In genomic region chr20:49785851-49786174, GRCh38 we compare ENCODE assay signal across 10 cellular contexts. TPM values are rescaled to one million over a fixed set of nuclear protein-coding genes. Genes with fewer than 3 reads are reported as not detected.
DNase-seq lines count a peak whose midpoint lies in the region; ATAC-seq, FAIRE-seq and TF ChIP-seq lines count a peak whose summit lies in the region.
"Had no signal": no experiment of that assay in that cellular context is flagged by ENCODE, and none has a peak within 500 bp of the region (broad histone marks: within the 10 kb centered on the region; RNA-seq: fewer than 3 reads in every experiment).

No MANE protein-coding gene starts in this region.

- ATAC-seq in GM21515 (IDR thresholded peaks at IDR 0.05; ENCODE audit: unreplicated experiment) (peak; percentile 87), HG03442 (IDR thresholded peaks at IDR 0.05; ENCODE audit: unreplicated experiment) (peak; percentile 86)

- no peak for TF ChIP-seq POLR2A in GM12892 (IDR thresholded peaks at IDR 0.05; ENCODE audit: low read depth, low read length)

- H3K4me1 ChIP-seq in GM23248 (ENCODE audit: insufficient read depth): no peaks in the 10 kb centered on the region

- no peak overlapping the region for H3K9ac ChIP-seq in GM23248

- peak; percentile 43 for DNase-seq in GM12892 (ENCODE audit: insufficient read length)
- DNase-seq in germinal center (ENCODE audit: low spot score): peak; percentile 26
- no peak for DNase-seq in GM23248
- DNase-seq in NK-92 treated with Interleukin-12 subunit alpha and Interleukin-12 subunit beta, amount 100 ng/mL, for 24 hours (lab: John Stamatoyannopoulos, UW): no peak
- no peak for DNase-seq in activated naive CD4-positive, alpha-beta T cell treated with anti-CD3 and anti-CD28 coated beads, Interleukin-2, amount 50 U/mL, for 16 hours
- no peak for DNase-seq in RWPE1 (ENCODE audit: low spot score)
- DNase-seq: MG63 had no signal

- H3K27ac ChIP-seq in GM23248 (no peak overlapping the region), RWPE1 (no peak overlapping the region)

- no peak overlapping the region for H3K4me2 ChIP-seq in GM23248 (ENCODE audit: unreplicated experiment)

- in situ Hi-C loops in GM23248 (cut with MboI): no loop called here

- no peaks in the 10 kb centered on the region for H3K27me3 ChIP-seq in GM23248 (replicated peaks; ENCODE audit: insufficient read depth)
- H3K27me3 ChIP-seq: MG63 had no signal

- H3K4me3 ChIP-seq in GM23248: no peak overlapping the region
- H3K4me3 ChIP-seq: MG63 had no signal

- WGBS in GM23248 (ENCODE audit: low coverage in 1 of 2, low lambda C conversion rate in 2 of 2, missing lambda C conversion rate in 2 of 2), 2 experiments: 97 to 99% methylated on average over 4 of the region's 4 CpGs

- peak; percentile 92 for FAIRE-seq in GM12892 (lab: Jason Lieb, UNC)
- FAIRE-seq: TTC549 had no signal

- H3K79me2 ChIP-seq in GM23248 (ENCODE audit: insufficient read depth): no peaks in the 10 kb centered on the region

- H3F3A ChIP-seq in GM23248 (ENCODE audit: insufficient read depth): no peaks in the 10 kb centered on the region

- POLR2A ChIA-PET in RWPE1 (lab: Yijun Ruan, JAX; ENCODE audit: low non-redundant PET): no interaction called here

- no peak overlapping the region for H2AFZ ChIP-seq in GM23248

- H4K20me1 ChIP-seq in GM23248 (ENCODE audit: insufficient read depth): no peaks in the 10 kb centered on the region

- H3K9me3 ChIP-seq in GM23248 (ENCODE audit: low read depth): no peaks in the 10 kb centered on the region
- H3K9me3 ChIP-seq: MG63 had no signal

- H3K36me3 ChIP-seq in GM23248 (ENCODE audit: low read depth): no peaks in the 10 kb centered on the region
- H3K36me3 ChIP-seq: MG63 had no signal

- TF ChIP-seq CTCF in RWPE1 (conservative IDR thresholded peaks at IDR 0.05; ENCODE audit: low read depth): no peak

- CTCF ChIA-PET in RWPE1 (lab: Yijun Ruan, JAX): interaction anchor here (0.5 to 0.8 kb wide), 3 partner anchors 9 to 89 kb away, joined by 3 to 11 read pairs (median 6); no protein-coding TSS in a partner anchor

- H3K9me2 ChIP-seq in GM23248 (ENCODE audit: insufficient read depth): no peaks in the 10 kb centered on the region

RNA-seq across cellular contexts. Expression of gene SLC9A8, which starts 26.8 kb away (rescaled TPM):
- 5.0 TPM for polyA plus RNA-seq in GM12892 (2012; ENCODE audit: missing spikeins)
- total RNA-seq in GM23248 (2014; rRNA removed; shearing (Covaris generic)): 5.0 and 6.3 TPM in 2 replicates
- 3.2 and 4.2 TPM in 2 replicates for polyA plus RNA-seq in GM23248 (2016; fragmentation: Nextera tagmentation; extraction: Ambion mirVana)

Comparison
In these comparisons a context has a peak if more than half of its experiments do, and no peak if none do; other contexts are left out.
1. DNase-seq: peak in GM12892 (single experiment) and germinal center (single experiment); none in GM23248 (single experiment), NK-92 treated with Interleukin-12 subunit alpha and Interleukin-12 subunit beta, amount 100 ng/mL, for 24 hours (single experiment), activated naive CD4-positive, alpha-beta T cell treated with anti-CD3 and anti-CD28 coated beads, Interleukin-2, amount 50 U/mL, for 16 hours (single experiment) and RWPE1 (single experiment).